18 cellular contexts compared by ENCODE assay signal in genomic region chr3:16536344-16536663, GRCh38. TPM values are rescaled to one million over a fixed set of nuclear protein-coding genes. Genes with fewer than 3 reads are reported as not detected.
DNase-seq lines count a peak whose midpoint lies in the region; ATAC-seq, FAIRE-seq and TF ChIP-seq lines count a peak whose summit lies in the region.
"Had no signal": no experiment of that assay in that cellular context is flagged by ENCODE, and none has a peak within 500 bp of the region (broad histone marks: within the 10 kb centered on the region; RNA-seq: fewer than 3 reads in every experiment).

No MANE protein-coding gene starts in this region.

- no peak overlapping the region for H3K4me3 ChIP-seq in astrocyte (ENCODE audit: insufficient read depth, low read depth, low read length)

- H4K20me1 ChIP-seq in astrocyte (ENCODE audit: insufficient read depth, low read length), result no peaks in the 10 kb centered on the region

- no peaks in the 10 kb centered on the region for H3K36me3 Mint-ChIP-seq in natural killer cell
- H3K36me3 Mint-ChIP-seq in natural killer cell treated with Interleukin-12 subunit alpha and Interleukin-12 subunit beta and Interleukin-15 and Interleukin-18, amount 100 ng/mL, for 72 hours, result no peaks in the 10 kb centered on the region
- H3K36me3 Mint-ChIP-seq in astrocyte (ENCODE audit: low read depth, unreplicated experiment), result no peaks in the 10 kb centered on the region
- no peaks in the 10 kb centered on the region for H3K36me3 Mint-ChIP-seq in neural crest cell (ENCODE audit: low read depth)

- no peak overlapping the region for H3K27ac ChIP-seq in astrocyte (ENCODE audit: low read depth, low read length)
- H3K27ac ChIP-seq: C4-2B had no signal

- no peak for FAIRE-seq in astrocyte (lab: Jason Lieb, UNC)
- FAIRE-seq: RCC 7860 had no signal

- H3K4me1 Mint-ChIP-seq in natural killer cell, result peaks cover 0 to 9% of the 10 kb centered on the region in 2 donors
- H3K4me1 Mint-ChIP-seq in natural killer cell treated with Interleukin-12 subunit alpha and Interleukin-12 subunit beta and Interleukin-15 and Interleukin-18, amount 100 ng/mL, for 72 hours (ENCODE audit: low read depth in 2 of 2), result peaks cover 24 to 25% of the 10 kb centered on the region in 2 donors
- H3K4me1 Mint-ChIP-seq in astrocyte (ENCODE audit: low read depth, unreplicated experiment), result peaks cover 2% of the 10 kb centered on the region
- peaks cover 8% of the 10 kb centered on the region for H3K4me1 Mint-ChIP-seq in neural crest cell

- peaks cover 0 to 6% of the 10 kb centered on the region in 2 donors for H3K27me3 Mint-ChIP-seq in natural killer cell (ENCODE audit: low read depth in 2 of 2)
- peaks cover 0 to 9% of the 10 kb centered on the region in 2 donors for H3K27me3 Mint-ChIP-seq in natural killer cell treated with Interleukin-12 subunit alpha and Interleukin-12 subunit beta and Interleukin-15 and Interleukin-18, amount 100 ng/mL, for 72 hours
- peaks cover 12% of the 10 kb centered on the region for H3K27me3 Mint-ChIP-seq in astrocyte (ENCODE audit: low read depth, unreplicated experiment)
- H3K27me3 Mint-ChIP-seq in neural crest cell (ENCODE audit: low read depth), result peaks cover 21% of the 10 kb centered on the region

- H3K4me2 ChIP-seq in astrocyte (ENCODE audit: low read length), result peak overlapping the region; percentile 48

- no peaks in the 10 kb centered on the region for H3K9me3 Mint-ChIP-seq in natural killer cell
- H3K9me3 Mint-ChIP-seq in natural killer cell treated with Interleukin-12 subunit alpha and Interleukin-12 subunit beta and Interleukin-15 and Interleukin-18, amount 100 ng/mL, for 72 hours, result no peaks in the 10 kb centered on the region
- no peaks in the 10 kb centered on the region for H3K9me3 Mint-ChIP-seq in astrocyte (ENCODE audit: unreplicated experiment)
- no peaks in the 10 kb centered on the region for H3K9me3 Mint-ChIP-seq in neural crest cell

- no peak overlapping the region for H3K27ac Mint-ChIP-seq in natural killer cell
- H3K27ac Mint-ChIP-seq in natural killer cell treated with Interleukin-12 subunit alpha and Interleukin-12 subunit beta and Interleukin-15 and Interleukin-18, amount 100 ng/mL, for 72 hours, result peak overlapping the region in 1 of 2 donors; percentile 56
- no peak overlapping the region for H3K27ac Mint-ChIP-seq in astrocyte (ENCODE audit: unreplicated experiment)
- peak overlapping the region; percentile 37 for H3K27ac Mint-ChIP-seq in neural crest cell (ENCODE audit: unreplicated experiment)

- no peaks in the 10 kb centered on the region for H3K36me3 ChIP-seq in astrocyte (ENCODE audit: insufficient read depth, low read length)

- TF ChIP-seq CTCF in natural killer cell (IDR thresholded peaks at IDR 0.05), result no peak
- TF ChIP-seq CTCF in astrocyte (IDR thresholded peaks at IDR 0.05; ENCODE audit: insufficient read depth, low read depth, low read length), result no peak
- no peak for TF ChIP-seq CTCF in neural crest cell (conservative IDR thresholded peaks at IDR 0.05)

- no peak for ATAC-seq in natural killer cell
- no peak for ATAC-seq in natural killer cell treated with Interleukin-12 subunit alpha and Interleukin-12 subunit beta and Interleukin-15 and Interleukin-18, amount 100 ng/mL, for 72 hours
- no peak for ATAC-seq in GM19035 (IDR thresholded peaks at IDR 0.05; ENCODE audit: unreplicated experiment)
- ATAC-seq: HCT116 had no signal

- H3K4me1 ChIP-seq in astrocyte (ENCODE audit: insufficient read depth, low read length), result no peaks in the 10 kb centered on the region

- peak overlapping the region; percentile 59 for H3K4me3 Mint-ChIP-seq in natural killer cell
- H3K4me3 Mint-ChIP-seq in natural killer cell treated with Interleukin-12 subunit alpha and Interleukin-12 subunit beta and Interleukin-15 and Interleukin-18, amount 100 ng/mL, for 72 hours, result no peak overlapping the region
- H3K4me3 Mint-ChIP-seq in astrocyte (ENCODE audit: unreplicated experiment), result no peak overlapping the region
- H3K4me3 Mint-ChIP-seq in neural crest cell, result no peak overlapping the region

- no peak for DNase-seq in natural killer cell
- no peak for DNase-seq in natural killer cell treated with Interleukin-12 subunit alpha and Interleukin-12 subunit beta and Interleukin-15 and Interleukin-18, amount 100 ng/mL, for 72 hours (ENCODE audit: low spot score)
- no peak for DNase-seq in astrocyte (ENCODE audit: low read depth)
- DNase-seq in neural crest cell (ENCODE audit: low read depth, low spot score), result no peak
- DNase-seq in activated CD4-positive, alpha-beta T cell treated with anti-CD3 and anti-CD28 coated beads for 4 hours, result no peak
- no peak for DNase-seq in DMS79 treated with DMSO at 0.1 percent for 48 hours (lab: John Stamatoyannopoulos, UW)
- no peak for DNase-seq in NCI-H446 treated with DMSO at 0.1 percent for 48 hours (lab: John Stamatoyannopoulos, UW)
- DNase-seq: 8988T, COR-L47, Kasumi-1, NCI-H1417 treated with DMSO at 0.1 percent for 48 hours, NCI-H2029 treated with DMSO at 0.1 percent for 48 hours, NCI-H510A treated with DMSO at 0.1 percent for 48 hours, SHP77 had no signal

- H3K27me3 ChIP-seq in astrocyte (ENCODE audit: insufficient read depth, low read length), result peaks cover 19% of the 10 kb centered on the region

- no peak overlapping the region for H3K9ac ChIP-seq in astrocyte (ENCODE audit: low read length)

- intact Hi-C loops in natural killer cell (cut with micrococcal nuclease), result no loop called here

- H3K79me2 ChIP-seq in astrocyte (ENCODE audit: insufficient read depth, low read length), result no peaks in the 10 kb centered on the region

- H2AFZ ChIP-seq in astrocyte (ENCODE audit: low read depth, low read length), result no peak overlapping the region

- H3K9me3 ChIP-seq in astrocyte (ENCODE audit: insufficient read depth, low read depth, low read length), result no peaks in the 10 kb centered on the region

RNA-seq across cellular contexts. Expression of gene RFTN1, which starts 22.8 kb away (rescaled TPM):
- total RNA-seq in natural killer cell (100 to 1,000 TPM; 112 to 135 (median 115) TPM), astrocyte (49.5 and 56.8 TPM in 2 replicates), neural crest cell (1.9 and 2.0 TPM in 2 replicates)
- 100 to 1,000 TPM; 194 to 201 TPM for total RNA-seq in natural killer cell treated with Interleukin-12 subunit alpha and Interleukin-12 subunit beta and Interleukin-15 and Interleukin-18, amount 100 ng/mL, for 72 hours

Comparison
In these comparisons a context has a peak if more than half of its experiments do, and no peak if none do; other contexts are left out.
1. RNA of gene RFTN1, which starts 22.8 kb away (total RNA-seq): 194 to 201 TPM in natural killer cell treated with Interleukin-12 subunit alpha and Interleukin-12 subunit beta and Interleukin-15 and Interleukin-18, amount 100 ng/mL, for 72 hours, 112 to 135 TPM in natural killer cell and 49.5 to 56.8 TPM in astrocyte; 1.9 to 2.0 TPM in neural crest cell; every median in the first group is over 10 times any median in the second.